24 cellular contexts compared by ENCODE assay signal in the genomic region with DNA sequence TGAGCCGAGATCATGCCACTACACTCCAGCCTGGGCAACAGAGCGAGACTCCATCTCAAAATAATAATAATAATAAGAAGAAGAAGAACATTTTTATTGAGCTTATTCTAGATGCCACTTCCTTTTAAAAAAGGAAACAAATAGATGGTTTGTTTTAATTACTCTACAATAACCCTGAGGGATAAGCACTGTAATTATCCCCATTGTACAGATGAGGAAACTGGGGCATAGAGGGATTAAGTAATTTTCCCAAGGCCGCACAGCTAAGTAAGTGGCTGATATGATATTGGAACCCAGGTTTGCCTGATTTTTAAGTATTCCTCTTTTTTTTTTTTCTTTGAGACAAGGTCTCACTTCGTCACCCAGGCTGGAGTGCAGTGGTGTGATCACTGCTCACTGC. TPM values are rescaled to one million over a fixed set of nuclear protein-coding genes. Genes with fewer than 3 reads are reported as not detected.
DNase-seq lines count a peak whose midpoint lies in the region; ATAC-seq, FAIRE-seq and TF ChIP-seq lines count a peak whose summit lies in the region.
"Had no signal": no experiment of that assay in that cellular context is flagged by ENCODE, and none has a peak within 500 bp of the region (broad histone marks: within the 10 kb centered on the region; RNA-seq: fewer than 3 reads in every experiment).

No MANE protein-coding gene starts in this region.

- H3K4me1 ChIP-seq in CD4-positive, CD25-positive, alpha-beta regulatory T cell (ENCODE audit: control insufficient read depth, insufficient read depth, low read length, poor library complexity, severe bottlenecking): no peaks in the 10 kb centered on the region
- H3K4me1 ChIP-seq in K562 (replicated peaks in 1 of 2; ENCODE audit: control insufficient read depth in 2 of 2, insufficient read depth in 2 of 2, low read length in 2 of 2): no peaks in the 10 kb centered on the region; a peak in 1 of 5 replicates
- H3K4me1 ChIP-seq: BE2C, BLaER1 had no signal

- BruUV-seq in K562 (replicated peaks; lab: Mats Ljungman, UMichigan): no TSS peak

- peaks cover 4 to 12% (median 7%) of the 10 kb centered on the region in 4 donors for H3K4me1 Mint-ChIP-seq in CD4-positive, CD25-positive, alpha-beta regulatory T cell
- H3K4me1 Mint-ChIP-seq: CD14-positive monocyte had no signal

- no peaks in the 10 kb centered on the region for H3K9me3 ChIP-seq in CD4-positive, CD25-positive, alpha-beta regulatory T cell (ENCODE audit: control insufficient read depth in 2 of 2, low read length in 2 of 2)
- no peaks in the 10 kb centered on the region for H3K9me3 ChIP-seq in K562 (replicated peaks; ENCODE audit: control insufficient read depth, insufficient read depth, low read depth, low read length)
- H3K9me3 ChIP-seq: BE2C, BLaER1 had no signal

- no peak for TF ChIP-seq RAD21 in K562 (CRISPR knock-in tag; conservative IDR thresholded peaks at IDR 0.05 in 1 of 2, IDR thresholded peaks at IDR 0.05 in 1 of 2)

- H3K36me3 Mint-ChIP-seq in CD4-positive, CD25-positive, alpha-beta regulatory T cell: peaks cover 7% of the 10 kb centered on the region

- peak overlapping the region; percentile 14 for H3K27ac ChIP-seq in CD4-positive, CD25-positive, alpha-beta regulatory T cell (ENCODE audit: insufficient read depth, low read length, poor library complexity, severe bottlenecking)
- H3K27ac ChIP-seq in K562 (ENCODE audit: extremely low read depth, low read depth, low read length) (no peak overlapping the region), coronary artery (no peak overlapping the region)
- H3K27ac ChIP-seq: BLaER1 had no signal

- no peak for ATAC-seq in CD4-positive, CD25-positive, alpha-beta regulatory T cell (ENCODE audit: low read depth in 2 of 2)
- no peak for ATAC-seq in K562
- ATAC-seq: CD8-positive, alpha-beta T cell had no signal

- no peaks in the 10 kb centered on the region for H3K36me3 ChIP-seq in CD4-positive, CD25-positive, alpha-beta regulatory T cell (ENCODE audit: control insufficient read depth, insufficient read depth, low read length)
- no peaks in the 10 kb centered on the region for H3K36me3 ChIP-seq in K562 (ENCODE audit: control insufficient read depth, insufficient read depth, low read length)

- intact Hi-C loops in K562 (cut with micrococcal nuclease): no loop called here

- in situ Hi-C loops in K562 (cut with MboI): no loop called here

- H3K9ac ChIP-seq in K562 (ENCODE audit: insufficient read depth in 1 of 2, low read depth in 2 of 2, low read length in 2 of 2): no peak overlapping the region
- H3K9ac ChIP-seq: BLaER1 had no signal

- no peaks in the 10 kb centered on the region for H4K20me1 ChIP-seq in K562 (replicated peaks; ENCODE audit: control insufficient read depth, insufficient read depth, low read length)
- H4K20me1 ChIP-seq: BLaER1 had no signal

- WGBS in K562 (ENCODE audit: insufficient coverage, low coverage, missing lambda C conversion rate): 89% methylated on average over 4 of the region's 4 CpGs

- no peaks in the 10 kb centered on the region for H3K9me1 ChIP-seq in K562 (ENCODE audit: control insufficient read depth, insufficient read depth, low read length)

- no peak overlapping the region for H3K4me3 Mint-ChIP-seq in CD4-positive, CD25-positive, alpha-beta regulatory T cell
- H3K4me3 Mint-ChIP-seq: CD14-positive monocyte; CD4-positive, alpha-beta T cell; CD8-positive, alpha-beta T cell had no signal

- no peak overlapping the region for H3K4me3 ChIP-seq in CD4-positive, CD25-positive, alpha-beta regulatory T cell (ENCODE audit: low read depth, low read length)
- H3K4me3 ChIP-seq in K562 (no peak overlapping the region), coronary artery (no peak overlapping the region)
- H3K4me3 ChIP-seq: BLaER1, GM12878 had no signal

- TF ChIP-seq CTCF in K562 (IDR thresholded peaks at IDR 0.05 in 2 of 3, conservative IDR thresholded peaks at IDR 0.05 in 1 of 3; ENCODE audit: insufficient read depth in 2 of 3, low read depth in 1 of 3, low read length in 3 of 3): no peak
- no peak for TF ChIP-seq CTCF in coronary artery (IDR thresholded peaks at IDR 0.05)

- no peaks in the 10 kb centered on the region for H3K79me2 ChIP-seq in K562 (ENCODE audit: control insufficient read depth, insufficient read depth, low read length)

- no peaks in the 10 kb centered on the region for H3K27me3 Mint-ChIP-seq in CD4-positive, CD25-positive, alpha-beta regulatory T cell
- H3K27me3 Mint-ChIP-seq: CD4-positive, alpha-beta T cell had no signal

- CTCF ChIA-PET in K562 (lab: Yijun Ruan, JAX; ENCODE audit: low intra/inter-chr PET ratio): no interaction called here

- H2AFZ ChIP-seq in K562 (ENCODE audit: low read depth, low read length): no peak overlapping the region

- no peaks in the 10 kb centered on the region for H3K27me3 ChIP-seq in CD4-positive, CD25-positive, alpha-beta regulatory T cell (ENCODE audit: control insufficient read depth, insufficient read depth, low read length)
- H3K27me3 ChIP-seq in K562 (ENCODE audit: control insufficient read depth in 2 of 2, insufficient read depth in 2 of 2, low read length in 2 of 2): no peaks in the 10 kb centered on the region
- H3K27me3 ChIP-seq: BE2C, BLaER1 had no signal

- FAIRE-seq in K562 (lab: Jason Lieb, UNC): no peak
- FAIRE-seq: A204.1, GM12878, GM12892, GM18507 had no signal

- no peaks in the 10 kb centered on the region for H3K9me3 Mint-ChIP-seq in CD4-positive, CD25-positive, alpha-beta regulatory T cell
- H3K9me3 Mint-ChIP-seq: CD14-positive monocyte; CD4-positive, alpha-beta T cell; CD8-positive, alpha-beta T cell had no signal

- POLR2A ChIA-PET in K562 (lab: Yijun Ruan, JAX): interaction anchor here (0.6 to 1.3 kb wide), 3 partner anchors 9 to 108 kb away, joined by 3 to 7 read pairs (median 4); no protein-coding TSS in a partner anchor

- DNase-seq in CD4-positive, CD25-positive, alpha-beta regulatory T cell: no peak
- DNase-seq in K562 (ENCODE audit: extremely low read depth in 1 of 4, low spot score in 3 of 4) (no peak), coronary artery (ENCODE audit: low spot score) (no peak), COLO668 (lab: John Stamatoyannopoulos, UW; ENCODE audit: unreplicated experiment) (no peak)
- DNase-seq: 8988T; ACHN; BE2C; C1 segment of cervical spinal cord; CD4-positive, alpha-beta T cell; CD8-positive, alpha-beta T cell; COR-L47; DMS 273 treated with DMSO at 0.1 percent for 48 hours; DMS153; DMS53; DMS79; DND-41; EL; GDM1 had no signal

- H3K4me2 ChIP-seq in K562 (ENCODE audit: insufficient read depth, low read length): no peak overlapping the region
- H3K4me2 ChIP-seq: BLaER1 had no signal

- H3K27ac Mint-ChIP-seq in CD4-positive, CD25-positive, alpha-beta regulatory T cell: no peak overlapping the region
- H3K27ac Mint-ChIP-seq: CD14-positive monocyte; CD4-positive, alpha-beta T cell; CD8-positive, alpha-beta T cell had no signal

- TF ChIP-seq POLR2A in K562 (conservative IDR thresholded peaks at IDR 0.05): no peak

- no peak for TF ChIP-seq EP300 in K562 (IDR thresholded peaks at IDR 0.05; ENCODE audit: low read length)

TF ChIP-seq in K562, 482 proteins besides CTCF, POLR2A, EP300 and RAD21 (continues in another document):
- no peak for TF ChIP-seq SMAD1 (IDR thresholded peaks at IDR 0.05; ENCODE audit: low read depth, low read length, partially characterized antibody)
- TF ChIP-seq, protein P1, sequence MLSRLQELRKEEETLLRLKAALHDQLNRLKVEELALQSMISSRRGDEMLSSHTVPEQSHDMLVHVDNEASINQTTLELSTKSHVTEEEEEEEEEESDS (CRISPR knock-in tag; IDR thresholded peaks at IDR 0.05): no peak
- peak; percentile 62 for TF ChIP-seq RBM25 (IDR thresholded peaks at IDR 0.05; ENCODE audit: low read depth, low read length, severe bottlenecking)

RNA-seq across cellular contexts. Expression of a gene that starts 58.5 kb away (rescaled TPM):
- 31.1 TPM for total RNA-seq in CD4-positive, CD25-positive, alpha-beta regulatory T cell
- polyA plus RNA-seq in CD4-positive, CD25-positive, alpha-beta regulatory T cell: 1 to 10 TPM; 2.4 to 6.5 (median 4.5) TPM
- total RNA-seq in K562 (2011; cell fraction: chromatin; rRNA removed; ENCODE audit: low replicate concordance): 95.5 and 187 TPM in 2 replicates
- total RNA-seq in K562 (2011; cell fraction: nucleolus; rRNA removed): 53.9 and 56.3 TPM in 2 replicates
- total RNA-seq in K562 (2011; cell fraction: nucleoplasm; rRNA removed): 89.7 and 114 TPM in 2 replicates
- 6.2 and 11.8 TPM in 2 replicates for total RNA-seq in K562 (2014; rRNA removed)
- 17.9 and 23.7 TPM in 2 replicates for total RNA-seq in K562 (2014; rRNA removed; fragmentation: Illumina TruSeq; extraction: Trizol)
- total RNA-seq in K562 (2015; rRNA removed; fragmentation: Illumina TruSeq; extraction: Trizol): 19.7 and 22.4 TPM in 2 replicates
- 13.7 and 15.6 TPM in 2 replicates for total RNA-seq in K562 (2021)
- polyA plus RNA-seq in K562 (2011; rRNA removed): 28.1 and 28.5 TPM in 2 replicates
- polyA plus RNA-seq in K562 (2011; cell fraction: cytosol; rRNA removed): 10.5 and 18.9 TPM in 2 replicates
- 41.4 and 45.7 TPM in 2 replicates for polyA plus RNA-seq in K562 (2011; cell fraction: nucleus; rRNA removed)
- 5.2 and 6.4 TPM in 2 replicates for polyA plus RNA-seq in K562 (2012)
- 10.1 and 12.4 TPM in 2 replicates for polyA plus RNA-seq in K562 (2014; fragmentation: Illumina TruSeq; extraction: Trizol)
- 1 to 10 TPM; 1.8 to 3.3 TPM for polyA plus RNA-seq in K562 (2014; fragmentation: Nextera tagmentation; extraction: Ambion mirVana)
- polyA plus RNA-seq in K562 (2014; rRNA removed): 8.5 and 11.5 TPM in 2 replicates
- 53.8 and 63.7 TPM in 2 replicates for polyA minus RNA-seq in K562 (2011; rRNA and poly(A)+ RNA removed)
- polyA minus RNA-seq in K562 (2011; cell fraction: cytosol; rRNA and poly(A)+ RNA removed): 16.4 and 17.7 TPM in 2 replicates
- polyA minus RNA-seq in K562 (2011; cell fraction: nucleus; rRNA and poly(A)+ RNA removed): 23.0 and 42.1 TPM in 2 replicates

RNA-seq across cellular contexts. Expression of a gene that starts 58.5 kb away (rescaled TPM):
- 62.7 TPM for total RNA-seq in CD4-positive, CD25-positive, alpha-beta regulatory T cell
- polyA plus RNA-seq in CD4-positive, CD25-positive, alpha-beta regulatory T cell: 10 to 100 TPM; 21.1 to 33.5 (median 28.0) TPM
- total RNA-seq in K562 (2011; cell fraction: chromatin; rRNA removed; ENCODE audit: low replicate concordance): 283 and 319 TPM in 2 replicates
- total RNA-seq in K562 (2011; cell fraction: nucleolus; rRNA removed): 209 and 233 TPM in 2 replicates
- 244 and 265 TPM in 2 replicates for total RNA-seq in K562 (2011; cell fraction: nucleoplasm; rRNA removed)
- total RNA-seq in K562 (2014; rRNA removed): 104 and 148 TPM in 2 replicates
- total RNA-seq in K562 (2014; rRNA removed; fragmentation: Illumina TruSeq; extraction: Trizol): 168 and 185 TPM in 2 replicates
- 111 and 117 TPM in 2 replicates for total RNA-seq in K562 (2015; rRNA removed; fragmentation: Illumina TruSeq; extraction: Trizol)
- 151 and 169 TPM in 2 replicates for total RNA-seq in K562 (2021)
- 229 and 244 TPM in 2 replicates for polyA plus RNA-seq in K562 (2011; rRNA removed)
- 256 and 343 TPM in 2 replicates for polyA plus RNA-seq in K562 (2011; cell fraction: cytosol; rRNA removed)
- 106 and 150 TPM in 2 replicates for polyA plus RNA-seq in K562 (2011; cell fraction: nucleus; rRNA removed)
- polyA plus RNA-seq in K562 (2012): 100 and 134 TPM in 2 replicates
- polyA plus RNA-seq in K562 (2014; fragmentation: Illumina TruSeq; extraction: Trizol): 109 and 137 TPM in 2 replicates
- polyA plus RNA-seq in K562 (2014; fragmentation: Nextera tagmentation; extraction: Ambion mirVana): 10 to 100 TPM; 79.0 to 82.5 TPM
- polyA plus RNA-seq in K562 (2014; rRNA removed): 73.1 and 85.6 TPM in 2 replicates
- 488 and 502 TPM in 2 replicates for polyA minus RNA-seq in K562 (2011; rRNA and poly(A)+ RNA removed)
- 198 and 213 TPM in 2 replicates for polyA minus RNA-seq in K562 (2011; cell fraction: cytosol; rRNA and poly(A)+ RNA removed)
- polyA minus RNA-seq in K562 (2011; cell fraction: nucleus; rRNA and poly(A)+ RNA removed): 56.5 and 94.0 TPM in 2 replicates
